37 cellular contexts compared by ENCODE assay signal in the genomic region with DNA sequence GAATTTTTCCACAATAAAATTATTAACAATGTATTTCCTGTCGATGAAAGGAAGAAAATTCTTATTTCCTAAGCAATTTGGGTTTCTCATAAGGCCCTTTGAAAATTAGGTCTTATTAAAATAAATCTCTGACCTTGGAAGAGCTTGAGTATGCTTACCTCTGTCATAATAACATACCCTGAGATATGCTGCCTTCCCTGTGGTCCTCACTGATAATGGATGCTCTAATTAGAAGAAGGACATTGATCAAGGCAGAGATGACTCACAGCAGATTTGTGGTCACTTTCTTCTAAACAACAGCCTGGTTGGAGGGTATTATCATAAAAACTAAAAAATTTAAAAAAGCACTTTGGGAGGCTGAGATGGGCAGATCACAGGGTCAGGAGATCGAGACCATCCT.
A peak's percentile ranks its signal among the peaks of the same experiment; 100 is the strongest.
DNase-seq lines count a peak whose midpoint lies in the region; ATAC-seq, FAIRE-seq and TF ChIP-seq lines count a peak whose summit lies in the region.
"Had no signal": no experiment of that assay in that cellular context is flagged by ENCODE, and none has a peak within 500 bp of the region (broad histone marks: within the 10 kb centered on the region; RNA-seq: fewer than 3 reads in every experiment).

No MANE protein-coding gene starts in this region.

- no TSS peak for BruUV-seq in K562 (replicated peaks; lab: Mats Ljungman, UMichigan)
- BruUV-seq in mammary epithelial cell (replicated peaks; lab: Mats Ljungman, UMichigan): no TSS peak

- peaks cover 5% of the 10 kb centered on the region; the same call in 1 of the 3 replicates for H3K36me3 Mint-ChIP-seq in GM23338 (ENCODE audit: low read depth)
- no peaks in the 10 kb centered on the region for H3K36me3 Mint-ChIP-seq in neural progenitor cell
- H3K36me3 Mint-ChIP-seq: CD14-positive monocyte; CD4-positive, alpha-beta memory T cell; CD4-positive, CD25-positive, alpha-beta regulatory T cell; CD8-positive, alpha-beta memory T cell; CD8-positive, alpha-beta T cell had no signal

- H3K4me3 Mint-ChIP-seq in GM23338: no peak overlapping the region
- H3K4me3 Mint-ChIP-seq in neural progenitor cell: no peak overlapping the region
- H3K4me3 Mint-ChIP-seq: B cell; CD14-positive monocyte; CD4-positive, alpha-beta memory T cell; CD4-positive, alpha-beta T cell; CD4-positive, CD25-positive, alpha-beta regulatory T cell; CD8-positive, alpha-beta memory T cell; CD8-positive, alpha-beta T cell had no signal

- H3K79me2 ChIP-seq in GM23338 (replicated peaks; ENCODE audit: insufficient read depth) (no peaks in the 10 kb centered on the region), K562 (ENCODE audit: control insufficient read depth, insufficient read depth, low read length) (no peaks in the 10 kb centered on the region), neural progenitor cell (ENCODE audit: low read depth) (no peaks in the 10 kb centered on the region), mammary epithelial cell (ENCODE audit: insufficient read depth, low read length) (no peaks in the 10 kb centered on the region)

- H3F3A ChIP-seq in GM23338 (replicated peaks; ENCODE audit: low read depth) (no peaks in the 10 kb centered on the region), neural progenitor cell (ENCODE audit: low read depth) (peaks cover 23% of the 10 kb centered on the region)

- H3K27me3 ChIP-seq in GM23338 (ENCODE audit: insufficient read depth) (no peaks in the 10 kb centered on the region), HUES48 (ENCODE audit: control insufficient read depth, insufficient read depth, low read length) (no peaks in the 10 kb centered on the region), K562 (ENCODE audit: control insufficient read depth in 2 of 2, insufficient read depth in 2 of 2, low read length in 2 of 2) (no peaks in the 10 kb centered on the region), neural progenitor cell (no peaks in the 10 kb centered on the region), mammary epithelial cell (ENCODE audit: insufficient read depth, low read length) (no peaks in the 10 kb centered on the region)
- H3K27me3 ChIP-seq: BE2C; BLaER1; BLaER1 treated with 17β-estradiol and CSF1 and Interleukin-3, amounts not matched to agents 10 nM and 100 nM had no signal

- H3K36me3 ChIP-seq in GM23338 (ENCODE audit: insufficient read depth) (no peaks in the 10 kb centered on the region), HUES48 (ENCODE audit: control insufficient read depth, insufficient read depth, low read length) (no peaks in the 10 kb centered on the region), K562 (ENCODE audit: control insufficient read depth, insufficient read depth, low read length) (no peaks in the 10 kb centered on the region), neural progenitor cell (no peaks in the 10 kb centered on the region), mammary epithelial cell (ENCODE audit: insufficient read depth, low read length) (no peaks in the 10 kb centered on the region)
- H3K36me3 ChIP-seq: BE2C, BLaER1 had no signal

- H4K20me1 ChIP-seq in GM23338 (replicated peaks; ENCODE audit: insufficient read depth): no peaks in the 10 kb centered on the region
- no peaks in the 10 kb centered on the region for H4K20me1 ChIP-seq in K562 (replicated peaks; ENCODE audit: control insufficient read depth, insufficient read depth, low read length)
- no peaks in the 10 kb centered on the region for H4K20me1 ChIP-seq in neural progenitor cell (ENCODE audit: low read depth)
- H4K20me1 ChIP-seq in mammary epithelial cell (ENCODE audit: insufficient read depth, low read length): no peaks in the 10 kb centered on the region
- H4K20me1 ChIP-seq: BLaER1; BLaER1 treated with 17β-estradiol and CSF1 and Interleukin-3, amounts not matched to agents 10 nM and 100 nM had no signal

- no peak for TF ChIP-seq EP300 in K562 (IDR thresholded peaks at IDR 0.05; ENCODE audit: low read length)

- no peak for TF ChIP-seq RAD21 in K562 (CRISPR knock-in tag; conservative IDR thresholded peaks at IDR 0.05 in 1 of 2, IDR thresholded peaks at IDR 0.05 in 1 of 2)

- H3K9me2 ChIP-seq in GM23338 (ENCODE audit: insufficient read depth): no peaks in the 10 kb centered on the region

- 47% methylated on average over 2 of the region's 2 CpGs for WGBS in K562 (ENCODE audit: insufficient coverage, low coverage, missing lambda C conversion rate)
- WGBS in mammary epithelial cell (ENCODE audit: low coverage, missing lambda C conversion rate): 89% methylated on average over 2 of the region's 2 CpGs

- ATAC-seq in GM23338 (no peak), K562 (no peak)
- ATAC-seq: A549; CD8-positive, alpha-beta T cell had no signal

- FAIRE-seq in K562 (lab: Jason Lieb, UNC): no peak
- FAIRE-seq: A204.1, A549, D721Med had no signal

- H3K27ac Mint-ChIP-seq in GM23338 (no peak overlapping the region), neural progenitor cell (no peak overlapping the region)
- H3K27ac Mint-ChIP-seq: B cell; CD4-positive, alpha-beta memory T cell; CD4-positive, alpha-beta T cell; CD4-positive, CD25-positive, alpha-beta regulatory T cell; CD8-positive, alpha-beta memory T cell; CD8-positive, alpha-beta T cell had no signal

- H3K9ac ChIP-seq in HUES48 (ENCODE audit: low read depth, low read length) (no peak overlapping the region), K562 (ENCODE audit: insufficient read depth in 1 of 2, low read depth in 2 of 2, low read length in 2 of 2) (no peak overlapping the region), neural progenitor cell (no peak overlapping the region), mammary epithelial cell (ENCODE audit: insufficient read depth, low read length) (no peak overlapping the region)
- H3K9ac ChIP-seq: BLaER1; BLaER1 treated with 17β-estradiol and CSF1 and Interleukin-3, amounts not matched to agents 10 nM and 100 nM had no signal

- H2AFZ ChIP-seq in GM23338 (no peak overlapping the region), K562 (ENCODE audit: low read depth, low read length) (no peak overlapping the region), neural progenitor cell (replicated peaks) (no peak overlapping the region), mammary epithelial cell (ENCODE audit: low read depth, low read length) (no peak overlapping the region)

- H3K4me2 ChIP-seq in GM23338 (0 out of 2 replicates have a peak overlapping the region, but pooled peaks have one; percentile 16), K562 (ENCODE audit: insufficient read depth, low read length) (no peak overlapping the region), neural progenitor cell (peak overlapping the region; percentile 66), mammary epithelial cell (ENCODE audit: insufficient read depth, low read depth, low read length) (no peak overlapping the region)
- H3K4me2 ChIP-seq: A549; BLaER1; BLaER1 treated with 17β-estradiol and CSF1 and Interleukin-3, amounts not matched to agents 10 nM and 100 nM had no signal

- H3K9me3 Mint-ChIP-seq in GM23338 (peaks cover 3% of the 10 kb centered on the region; the same call in 1 of the 3 replicates), neural progenitor cell (peaks cover 12% of the 10 kb centered on the region)
- H3K9me3 Mint-ChIP-seq: CD4-positive, alpha-beta T cell; CD8-positive, alpha-beta memory T cell had no signal

- peaks cover 6% of the 10 kb centered on the region for H3K9me3 ChIP-seq in HUES48 (ENCODE audit: control insufficient read depth, insufficient read depth, low read length)
- peaks cover 3% of the 10 kb centered on the region; the same call in 1 of the 2 replicates for H3K9me3 ChIP-seq in K562 (replicated peaks; ENCODE audit: control insufficient read depth, insufficient read depth, low read depth, low read length)
- no peaks in the 10 kb centered on the region for H3K9me3 ChIP-seq in neural progenitor cell (ENCODE audit: low read depth)
- H3K9me3 ChIP-seq in mammary epithelial cell (replicated peaks; ENCODE audit: insufficient read depth, low read length): no peaks in the 10 kb centered on the region
- H3K9me3 ChIP-seq: A549, BE2C, Caco-2 had no signal

- TF ChIP-seq CTCF in GM23338 (conservative IDR thresholded peaks at IDR 0.05; ENCODE audit: low read depth in 2 of 2) (no peak), K562 (IDR thresholded peaks at IDR 0.05 in 2 of 3, conservative IDR thresholded peaks at IDR 0.05 in 1 of 3; ENCODE audit: insufficient read depth in 2 of 3, low read depth in 1 of 3, low read length in 3 of 3) (no peak), neural progenitor cell (IDR thresholded peaks at IDR 0.05) (no peak), mammary epithelial cell (conservative IDR thresholded peaks at IDR 0.05 in 1 of 2, IDR thresholded peaks at IDR 0.05 in 1 of 2; ENCODE audit: extremely low read depth in 1 of 2, insufficient read depth in 1 of 2, low read depth in 1 of 2, low read length in 2 of 2) (no peak)

- in situ Hi-C loops in K562 (cut with MboI): no loop called here
- in situ Hi-C loops in mammary epithelial cell (cut with MboI; ENCODE audit: low sequenced_read_pairs in 2 of 2): no loop called here

- TF ChIP-seq POLR2A in K562 (conservative IDR thresholded peaks at IDR 0.05): no peak

- H3K4me1 ChIP-seq in GM23338 (ENCODE audit: insufficient read depth): peaks cover 7% of the 10 kb centered on the region; the same call in 1 of the 2 replicates
- H3K4me1 ChIP-seq in HUES48 (ENCODE audit: control insufficient read depth, insufficient read depth, low read length): peaks cover 23% of the 10 kb centered on the region
- H3K4me1 ChIP-seq in K562 (replicated peaks in 1 of 2; ENCODE audit: control insufficient read depth in 2 of 2, insufficient read depth in 2 of 2, low read length in 2 of 2): peaks cover 0 to 5% of the 10 kb centered on the region in 2 experiments; a peak in 2 of 5 replicates
- peaks cover 34% of the 10 kb centered on the region for H3K4me1 ChIP-seq in neural progenitor cell
- H3K4me1 ChIP-seq in mammary epithelial cell (ENCODE audit: insufficient read depth, low read length): no peaks in the 10 kb centered on the region
- H3K4me1 ChIP-seq: A549, BE2C, BLaER1 had no signal

- intact Hi-C loops in K562 (cut with micrococcal nuclease) (no loop called here), mammary epithelial cell (cut with micrococcal nuclease) (no loop called here), posterior vena cava (cut with DNase I) (no loop called here)

- no peaks in the 10 kb centered on the region for H3K9me1 ChIP-seq in K562 (ENCODE audit: control insufficient read depth, insufficient read depth, low read length)

- POLR2A ChIA-PET in K562 (lab: Yijun Ruan, JAX): interaction anchor here (0.6 to 0.9 kb wide), 2 partner anchors 19 to 21 kb away, joined by 3 read pairs; no protein-coding TSS in a partner anchor

- H3K4me1 Mint-ChIP-seq in GM23338: peaks cover 21% of the 10 kb centered on the region
- peaks cover 43% of the 10 kb centered on the region for H3K4me1 Mint-ChIP-seq in neural progenitor cell
- H3K4me1 Mint-ChIP-seq: B cell; CD14-positive monocyte; CD4-positive, alpha-beta memory T cell; CD4-positive, CD25-positive, alpha-beta regulatory T cell; CD8-positive, alpha-beta memory T cell had no signal

- no peak overlapping the region for H3K4me3 ChIP-seq in GM23338
- no peak overlapping the region for H3K4me3 ChIP-seq in HUES48 (ENCODE audit: low read depth, low read length)
- no peak overlapping the region for H3K4me3 ChIP-seq in K562
- no peak overlapping the region for H3K4me3 ChIP-seq in neural progenitor cell
- H3K4me3 ChIP-seq in mammary epithelial cell (replicated peaks in 1 of 3; ENCODE audit: insufficient read depth in 1 of 3, low read depth in 2 of 3, low read length in 3 of 3): no peak overlapping the region
- H3K4me3 ChIP-seq: A549; BLaER1; BLaER1 treated with 17β-estradiol and CSF1 and Interleukin-3, amounts not matched to agents 10 nM and 100 nM had no signal

- dilution Hi-C loops in mammary epithelial cell (cut with HindIII; ENCODE audit: low sequenced_read_pairs): no loop called here

- peaks cover 2% of the 10 kb centered on the region for H3K27me3 Mint-ChIP-seq in GM23338 (ENCODE audit: insufficient read depth, low read depth, poor library complexity)
- H3K27me3 Mint-ChIP-seq in neural progenitor cell (ENCODE audit: insufficient read depth, low read depth): peaks cover 3% of the 10 kb centered on the region
- H3K27me3 Mint-ChIP-seq: B cell; CD4-positive, CD25-positive, alpha-beta regulatory T cell; CD8-positive, alpha-beta memory T cell had no signal

- CTCF ChIA-PET in K562 (lab: Yijun Ruan, JAX; ENCODE audit: low intra/inter-chr PET ratio) (no interaction called here), mammary epithelial cell (lab: Charles Lee; ENCODE audit: low non-redundant PET) (no interaction called here)

- H3K27ac ChIP-seq in GM23338 (ENCODE audit: low read depth): no peak overlapping the region
- H3K27ac ChIP-seq in HUES48 (ENCODE audit: low read depth, low read length): peak overlapping the region; percentile 68
- no peak overlapping the region for H3K27ac ChIP-seq in K562 (ENCODE audit: extremely low read depth, low read depth, low read length)
- peak overlapping the region; percentile 75 for H3K27ac ChIP-seq in neural progenitor cell
- no peak overlapping the region for H3K27ac ChIP-seq in mammary epithelial cell (ENCODE audit: insufficient read depth, low read depth, low read length)
- H3K27ac ChIP-seq: 22Rv1; A549; BLaER1; BLaER1 treated with 17β-estradiol and CSF1 and Interleukin-3, amounts not matched to agents 10 nM and 100 nM; C4-2B had no signal

- DNase-seq in GM23338 (ENCODE audit: low spot score): no peak
- peak in 1 of 4 experiments; percentile 17 for DNase-seq in K562 (ENCODE audit: extremely low read depth in 1 of 4, low spot score in 3 of 4)
- DNase-seq in neural progenitor cell (ENCODE audit: low spot score): no peak
- no peak for DNase-seq in activated effector memory CD4-positive, alpha-beta T cell treated with Interleukin-2 at 50 U/mL for 16 hours
- DNase-seq in mammary epithelial cell: no peak
- no peak for DNase-seq in kidney glomerular epithelial cell (lab: John Stamatoyannopoulos, UW)
- DNase-seq in posterior vena cava (ENCODE audit: low spot score): no peak
- DNase-seq: 8988T; ACHN; AML-193; BE2C; C1 segment of cervical spinal cord; Caco-2; Calu3; CD4-positive, alpha-beta memory T cell; CD4-positive, alpha-beta T cell; CD4-positive, CD25-positive, alpha-beta regulatory T cell; CD8-positive, alpha-beta memory T cell; CD8-positive, alpha-beta T cell; COR-L47; DMS 273 treated with DMSO at 0.1 percent for 48 hours; DMS153; DMS53; DMS79; DMS79 treated with DMSO at 0.1 percent for 48 hours; DND-41; EL had no signal

Comparison
In these comparisons a context has a peak if more than half of its experiments do, and no peak if none do; other contexts are left out.
1. H3K27ac ChIP-seq: peak in HUES48 (single experiment) and neural progenitor cell (single experiment); none in GM23338 (single experiment), K562 (single experiment) and mammary epithelial cell (single experiment).
2. H3K4me2 ChIP-seq: peak in GM23338 (single experiment) and neural progenitor cell (single experiment); none in K562 (single experiment) and mammary epithelial cell (single experiment).